In the genomic region with DNA sequence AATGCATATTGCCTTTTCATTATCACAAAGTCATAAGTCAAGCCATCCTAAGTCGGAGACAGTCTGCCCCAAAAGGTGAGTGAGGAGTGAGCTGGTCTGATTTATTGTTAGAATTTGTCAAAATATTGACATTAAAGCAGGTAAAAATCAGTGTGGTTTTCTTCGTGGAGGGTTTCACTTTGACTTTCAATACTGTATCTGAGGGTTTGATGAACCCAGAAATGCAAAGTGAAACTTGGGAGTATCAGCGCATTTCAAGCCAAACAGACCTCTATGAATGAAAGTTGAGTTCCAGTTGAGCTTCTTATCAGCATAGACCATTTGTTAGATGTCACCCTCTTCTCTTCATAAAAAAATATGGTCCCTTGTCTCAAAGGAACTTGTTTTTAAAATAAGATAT, we compare ENCODE assay signal across 14 cellular contexts. TPM values are rescaled to one million over a fixed set of nuclear protein-coding genes. Genes with fewer than 3 reads are reported as not detected.
DNase-seq lines count a peak whose midpoint lies in the region; ATAC-seq and TF ChIP-seq lines count a peak whose summit lies in the region.
"Had no signal": no experiment of that assay in that cellular context is flagged by ENCODE, and none has a peak within 500 bp of the region (broad histone marks: within the 10 kb centered on the region; RNA-seq: fewer than 3 reads in every experiment).

No MANE protein-coding gene starts in this region.

- peak overlapping the region; percentile 21 for H3K27ac Mint-ChIP-seq in activated CD4-positive, alpha-beta T cell treated with anti-CD3 and anti-CD28 coated beads, Interleukin-2, amount 10 ng/mL, durations not matched to agents 7 days and 5 days
- H3K27ac Mint-ChIP-seq in T-helper 17 cell (peak overlapping the region; percentile 97), natural killer cell (peak overlapping the region; percentile 16 to 93)
- no peak overlapping the region for H3K27ac Mint-ChIP-seq in activated CD8-positive, alpha-beta memory T cell treated with anti-CD3 and anti-CD28 coated beads, Interleukin-2, amount 10 ng/mL, durations not matched to agents 7 days and 5 days

- H3K4me1 Mint-ChIP-seq in activated CD4-positive, alpha-beta T cell treated with anti-CD3 and anti-CD28 coated beads, Interleukin-2, amount 10 ng/mL, durations not matched to agents 7 days and 5 days = peaks cover 62% of the 10 kb centered on the region
- H3K4me1 Mint-ChIP-seq in T-helper 17 cell (peaks cover 53% of the 10 kb centered on the region), natural killer cell (peaks cover 50 to 57% of the 10 kb centered on the region in 2 donors)
- peaks cover 54% of the 10 kb centered on the region for H3K4me1 Mint-ChIP-seq in activated CD8-positive, alpha-beta memory T cell treated with anti-CD3 and anti-CD28 coated beads, Interleukin-2, amount 10 ng/mL, durations not matched to agents 7 days and 5 days

- no peaks in the 10 kb centered on the region for H3K9me3 Mint-ChIP-seq in activated CD4-positive, alpha-beta T cell treated with anti-CD3 and anti-CD28 coated beads, Interleukin-2, amount 10 ng/mL, durations not matched to agents 7 days and 5 days
- no peaks in the 10 kb centered on the region for H3K9me3 Mint-ChIP-seq in natural killer cell
- H3K9me3 Mint-ChIP-seq in activated CD8-positive, alpha-beta memory T cell treated with anti-CD3 and anti-CD28 coated beads, Interleukin-2, amount 10 ng/mL, durations not matched to agents 7 days and 5 days (ENCODE audit: low read depth) = no peaks in the 10 kb centered on the region

- TF ChIP-seq CTCF in natural killer cell (IDR thresholded peaks at IDR 0.05) = no peak

- POLR2A ChIA-PET in activated CD4-positive, alpha-beta T cell treated with anti-CD3 and anti-CD28 coated beads, Interleukin-2, amount 10 ng/mL, durations not matched to agents 7 days and 5 days (lab: Charles Lee) = no interaction called here

- peaks cover 9% of the 10 kb centered on the region for H3K36me3 Mint-ChIP-seq in activated CD4-positive, alpha-beta T cell treated with anti-CD3 and anti-CD28 coated beads, Interleukin-2, amount 10 ng/mL, durations not matched to agents 7 days and 5 days (ENCODE audit: low read depth)
- H3K36me3 Mint-ChIP-seq in T-helper 17 cell (ENCODE audit: low read depth) (no peaks in the 10 kb centered on the region), natural killer cell (no peaks in the 10 kb centered on the region)
- peaks cover 2% of the 10 kb centered on the region for H3K36me3 Mint-ChIP-seq in activated CD8-positive, alpha-beta memory T cell treated with anti-CD3 and anti-CD28 coated beads, Interleukin-2, amount 10 ng/mL, durations not matched to agents 7 days and 5 days

- ATAC-seq in HG02870 (IDR thresholded peaks at IDR 0.05; ENCODE audit: unreplicated experiment) (peak; percentile 37), T-helper 17 cell (no peak), natural killer cell (no peak)
- ATAC-seq in activated CD8-positive, alpha-beta memory T cell treated with anti-CD3 and anti-CD28 coated beads, Interleukin-2, amount 10 ng/mL, durations not matched to agents 7 days and 5 days = no peak
- ATAC-seq: A549, pancreas had no signal

- peak overlapping the region; percentile 28 for H3K4me3 Mint-ChIP-seq in activated CD4-positive, alpha-beta T cell treated with anti-CD3 and anti-CD28 coated beads, Interleukin-2, amount 10 ng/mL, durations not matched to agents 7 days and 5 days
- peak overlapping the region; percentile 64 for H3K4me3 Mint-ChIP-seq in T-helper 17 cell
- no peak overlapping the region for H3K4me3 Mint-ChIP-seq in natural killer cell
- no peak overlapping the region for H3K4me3 Mint-ChIP-seq in activated CD8-positive, alpha-beta memory T cell treated with anti-CD3 and anti-CD28 coated beads, Interleukin-2, amount 10 ng/mL, durations not matched to agents 7 days and 5 days

- H3K27me3 Mint-ChIP-seq in activated CD4-positive, alpha-beta T cell treated with anti-CD3 and anti-CD28 coated beads, Interleukin-2, amount 10 ng/mL, durations not matched to agents 7 days and 5 days = peaks cover 32% of the 10 kb centered on the region
- H3K27me3 Mint-ChIP-seq in T-helper 17 cell (no peaks in the 10 kb centered on the region), natural killer cell (ENCODE audit: low read depth in 2 of 2) (peaks cover 4 to 15% of the 10 kb centered on the region in 2 donors)
- H3K27me3 Mint-ChIP-seq in activated CD8-positive, alpha-beta memory T cell treated with anti-CD3 and anti-CD28 coated beads, Interleukin-2, amount 10 ng/mL, durations not matched to agents 7 days and 5 days = peaks cover 52% of the 10 kb centered on the region

- CTCF ChIA-PET in activated CD4-positive, alpha-beta T cell treated with anti-CD3 and anti-CD28 coated beads, Interleukin-2, amount 10 ng/mL, durations not matched to agents 7 days and 5 days (lab: Charles Lee) = interaction anchor here (0.5 to 1.1 kb wide), 2 partner anchors 226 to 307 kb away, joined by 5 to 6 read pairs; no protein-coding TSS in a partner anchor
- CTCF ChIA-PET in activated CD8-positive, alpha-beta memory T cell treated with anti-CD3 and anti-CD28 coated beads, Interleukin-2, amount 10 ng/mL, durations not matched to agents 7 days and 5 days (lab: Charles Lee) = no interaction called here

- peak; percentile 56 for DNase-seq in activated CD4-positive, alpha-beta T cell treated with anti-CD3 and anti-CD28 coated beads, Interleukin-2, amount 10 ng/mL, durations not matched to agents 7 days and 5 days
- DNase-seq in activated CD4-positive, alpha-beta T cell treated with anti-CD3 and anti-CD28 coated beads for 4 hours = no peak
- DNase-seq in T-helper 17 cell (no peak), natural killer cell (no peak), cerebellar cortex (ENCODE audit: low spot score) (no peak), D341Med (ENCODE audit: low spot score) (no peak)
- no peak for DNase-seq in activated CD8-positive, alpha-beta memory T cell treated with anti-CD3 and anti-CD28 coated beads, Interleukin-2, amount 10 ng/mL, durations not matched to agents 7 days and 5 days
- DNase-seq: activated naive CD4-positive, alpha-beta T cell; Kasumi-1; NCI-H1930; NK-92 treated with Interleukin-12 subunit alpha and Interleukin-12 subunit beta, amount 100 ng/mL, for 24 hours; pancreas had no signal

- intact Hi-C loops in natural killer cell (cut with micrococcal nuclease) = loop anchor here (5.0 kb wide), 1 partner anchor 73 kb away; no protein-coding TSS in a partner anchor

- no peaks in the 10 kb centered on the region for H3K9me3 ChIP-seq in T-helper 17 cell (ENCODE audit: control insufficient read depth, low read length, poor library complexity, severe bottlenecking)
- H3K9me3 ChIP-seq: A549, pancreas had no signal

RNA-seq across cellular contexts. Expression of a gene that starts 21.7 kb away (rescaled TPM):
- total RNA-seq in activated CD4-positive, alpha-beta T cell treated with anti-CD3 and anti-CD28 coated beads, Interleukin-2, amount 10 ng/mL, durations not matched to agents 7 days and 5 days = 100 to 1,000 TPM; 147 to 169 TPM
- total RNA-seq in T-helper 17 cell (1,000 to 10,000 TPM; 1,189 to 1,429 TPM), natural killer cell (100 to 1,000 TPM; 582 to 848 (median 741) TPM)
- 100 to 1,000 TPM; 133 to 160 TPM for total RNA-seq in activated CD8-positive, alpha-beta memory T cell treated with anti-CD3 and anti-CD28 coated beads, Interleukin-2, amount 10 ng/mL, durations not matched to agents 7 days and 5 days

Comparison
In these comparisons a context has a peak if more than half of its experiments do, and no peak if none do; other contexts are left out.
1. H3K4me3 Mint-ChIP-seq: peak in activated CD4-positive, alpha-beta T cell treated with anti-CD3 and anti-CD28 coated beads, Interleukin-2, amount 10 ng/mL, durations not matched to agents 7 days and 5 days (single experiment) and T-helper 17 cell (single experiment); none in natural killer cell (single experiment) and activated CD8-positive, alpha-beta memory T cell treated with anti-CD3 and anti-CD28 coated beads, Interleukin-2, amount 10 ng/mL, durations not matched to agents 7 days and 5 days (single experiment).